ENCODE assay signal across 1 cellular context in the genomic region with DNA sequence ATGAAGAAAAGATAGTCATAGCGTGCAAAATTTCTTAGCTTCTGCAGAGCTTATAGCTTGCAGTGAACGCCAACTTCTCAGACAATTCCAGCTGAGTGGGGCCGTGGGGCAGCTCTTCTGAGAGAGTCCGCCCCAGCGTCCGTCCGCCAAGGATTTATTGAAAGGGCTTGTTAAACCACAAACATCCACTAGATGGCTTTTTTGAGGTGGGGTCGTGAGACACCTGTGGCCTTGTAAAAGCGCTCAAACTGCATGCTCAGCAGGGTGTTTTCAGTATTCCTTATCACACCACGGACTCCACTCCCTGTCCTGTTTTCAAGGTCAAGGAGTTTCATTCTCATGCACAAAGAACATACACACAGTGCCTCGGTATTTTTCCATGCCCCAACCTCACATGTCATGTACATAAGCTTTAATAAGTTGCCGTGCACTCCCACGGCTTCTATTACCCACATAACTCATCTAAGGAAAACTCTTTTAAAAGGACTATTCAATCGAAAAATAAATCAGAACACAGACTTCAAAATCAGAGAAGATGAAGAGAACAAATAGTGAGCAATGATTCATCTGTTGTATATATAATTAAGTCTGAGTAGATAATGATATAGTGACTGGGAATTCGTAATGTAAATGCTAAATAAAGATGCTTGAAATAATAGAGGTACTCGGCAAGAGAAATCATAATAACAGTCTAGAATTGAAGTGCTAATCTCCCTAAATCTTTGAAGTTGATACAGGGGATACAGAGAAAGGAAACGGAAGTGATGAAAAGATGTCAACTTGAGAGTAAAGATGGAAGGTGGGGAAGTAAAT.
TF ChIP-seq lines count a peak whose summit lies in the region.

No MANE protein-coding gene starts in this region.

TF ChIP-seq in GM23338, 12 proteins besides CTCF, POLR2A, EP300 and RAD21 (continued from another document):
- TF ChIP-seq, protein P1, sequence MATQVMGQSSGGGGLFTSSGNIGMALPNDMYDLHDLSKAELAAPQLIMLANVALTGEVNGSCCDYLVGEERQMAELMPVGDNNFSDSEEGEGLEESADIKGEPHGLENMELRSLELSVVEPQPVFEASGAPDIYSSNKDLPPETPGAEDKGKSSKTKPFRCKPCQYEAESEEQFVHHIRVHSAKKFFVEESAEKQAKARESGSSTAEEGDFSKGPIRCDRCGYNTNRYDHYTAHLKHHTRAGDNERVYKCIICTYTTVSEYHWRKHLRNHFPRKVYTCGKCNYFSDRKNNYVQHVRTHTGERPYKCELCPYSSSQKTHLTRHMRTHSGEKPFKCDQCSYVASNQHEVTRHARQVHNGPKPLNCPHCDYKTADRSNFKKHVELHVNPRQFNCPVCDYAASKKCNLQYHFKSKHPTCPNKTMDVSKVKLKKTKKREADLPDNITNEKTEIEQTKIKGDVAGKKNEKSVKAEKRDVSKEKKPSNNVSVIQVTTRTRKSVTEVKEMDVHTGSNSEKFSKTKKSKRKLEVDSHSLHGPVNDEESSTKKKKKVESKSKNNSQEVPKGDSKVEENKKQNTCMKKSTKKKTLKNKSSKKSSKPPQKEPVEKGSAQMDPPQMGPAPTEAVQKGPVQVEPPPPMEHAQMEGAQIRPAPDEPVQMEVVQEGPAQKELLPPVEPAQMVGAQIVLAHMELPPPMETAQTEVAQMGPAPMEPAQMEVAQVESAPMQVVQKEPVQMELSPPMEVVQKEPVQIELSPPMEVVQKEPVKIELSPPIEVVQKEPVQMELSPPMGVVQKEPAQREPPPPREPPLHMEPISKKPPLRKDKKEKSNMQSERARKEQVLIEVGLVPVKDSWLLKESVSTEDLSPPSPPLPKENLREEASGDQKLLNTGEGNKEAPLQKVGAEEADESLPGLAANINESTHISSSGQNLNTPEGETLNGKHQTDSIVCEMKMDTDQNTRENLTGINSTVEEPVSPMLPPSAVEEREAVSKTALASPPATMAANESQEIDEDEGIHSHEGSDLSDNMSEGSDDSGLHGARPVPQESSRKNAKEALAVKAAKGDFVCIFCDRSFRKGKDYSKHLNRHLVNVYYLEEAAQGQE (IDR thresholded peaks at IDR 0.05; ENCODE audit: unreplicated experiment), result no peak
- TF ChIP-seq POLR2AphosphoS5 (IDR thresholded peaks at IDR 0.05; ENCODE audit: low read depth) (no peak), EZH2phosphoT487 (IDR thresholded peaks at IDR 0.05; ENCODE audit: unreplicated experiment) (no peak), ZNF331 (CRISPR knock-in tag; IDR thresholded peaks at IDR 0.05; ENCODE audit: low read depth) (no peak), CREB1 (CRISPR knock-in tag; IDR thresholded peaks at IDR 0.05; ENCODE audit: low read depth) (no peak), JUNB (IDR thresholded peaks at IDR 0.05; ENCODE audit: unreplicated experiment) (no peak), NANOG (IDR thresholded peaks at IDR 0.05; ENCODE audit: borderline replicate concordance) (no peak), ZNF114 (CRISPR knock-in tag; IDR thresholded peaks at IDR 0.05) (no peak)
- TF ChIP-seq, protein P2, sequence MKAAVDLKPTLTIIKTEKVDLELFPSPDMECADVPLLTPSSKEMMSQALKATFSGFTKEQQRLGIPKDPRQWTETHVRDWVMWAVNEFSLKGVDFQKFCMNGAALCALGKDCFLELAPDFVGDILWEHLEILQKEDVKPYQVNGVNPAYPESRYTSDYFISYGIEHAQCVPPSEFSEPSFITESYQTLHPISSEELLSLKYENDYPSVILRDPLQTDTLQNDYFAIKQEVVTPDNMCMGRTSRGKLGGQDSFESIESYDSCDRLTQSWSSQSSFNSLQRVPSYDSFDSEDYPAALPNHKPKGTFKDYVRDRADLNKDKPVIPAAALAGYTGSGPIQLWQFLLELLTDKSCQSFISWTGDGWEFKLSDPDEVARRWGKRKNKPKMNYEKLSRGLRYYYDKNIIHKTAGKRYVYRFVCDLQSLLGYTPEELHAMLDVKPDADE (IDR thresholded peaks at IDR 0.05), result no peak
